22 cellular contexts compared by ENCODE assay signal in genomic region chr2:142938240-142938639, GRCh38.
DNase-seq lines count a peak whose midpoint lies in the region; FAIRE-seq and TF ChIP-seq lines count a peak whose summit lies in the region.
"Had no signal": no experiment of that assay in that cellular context is flagged by ENCODE, and none has a peak within 500 bp of the region (broad histone marks: within the 10 kb centered on the region; RNA-seq: fewer than 3 reads in every experiment).

No MANE protein-coding gene starts in this region.

- H3K9me3 ChIP-seq in A673 (ENCODE audit: low read depth, low read length, poor library complexity, severe bottlenecking) (no peaks in the 10 kb centered on the region), Caco-2 (no peaks in the 10 kb centered on the region)
- H3K9me3 ChIP-seq: BLaER1, MG63, Peyer's patch had no signal

- no peak for FAIRE-seq in urothelium cell line (lab: Jason Lieb, UNC)
- FAIRE-seq: A204.1, GM12892, GM18507 had no signal

- POLR2A ChIA-PET in A673 (lab: Charles Lee; ENCODE audit: low non-redundant PET) (interaction anchor here (0.6 kb wide), 1 partner anchor 1271 kb away, joined by 3 read pairs; no protein-coding TSS in a partner anchor), Caco-2 (lab: Charles Lee) (no interaction called here)

- no peaks in the 10 kb centered on the region for H3K36me3 Mint-ChIP-seq in Caco-2 (ENCODE audit: insufficient read depth, unreplicated experiment)
- H3K36me3 Mint-ChIP-seq: CD4-positive, alpha-beta memory T cell had no signal

- DNase-seq in A673 (ENCODE audit: low spot score) (peak; percentile 19), KBM-7 (peak; percentile 64), NOMO-1 treated with dmso at 0.1 percent for 144 hours (lab: John Stamatoyannopoulos, UW; ENCODE audit: unreplicated experiment) (peak; percentile 28), amniotic epithelial cell (ENCODE audit: low read depth) (peak; percentile 35), NCI-H187 treated with DMSO at 0.1 percent for 48 hours (lab: John Stamatoyannopoulos, UW) (no peak), Caco-2 (no peak), urothelium cell line (ENCODE audit: low spot score) (no peak), EL (no peak)
- DNase-seq: Calu3; CD4-positive, alpha-beta memory T cell; Karpas-422; MG63; NCI-H1105 treated with DMSO at 0.1 percent for 48 hours; NCI-H1694; NCI-H510A treated with DMSO at 0.1 percent for 48 hours; NCI-H774; Peyer's patch had no signal

- no peak overlapping the region for H3K4me3 Mint-ChIP-seq in Caco-2 (ENCODE audit: unreplicated experiment)
- H3K4me3 Mint-ChIP-seq: CD4-positive, alpha-beta memory T cell; GM23338 had no signal

- no peaks in the 10 kb centered on the region for H3K27me3 ChIP-seq in A673 (replicated peaks; ENCODE audit: insufficient read depth, low read depth, low read length, poor library complexity)
- H3K27me3 ChIP-seq in Caco-2 (replicated peaks; ENCODE audit: control insufficient read depth, insufficient read depth, low read length), result no peaks in the 10 kb centered on the region
- H3K27me3 ChIP-seq: BLaER1, MG63, Peyer's patch had no signal

- H3K27ac ChIP-seq in A673 (ENCODE audit: low read depth, low read length, poor library complexity, severe bottlenecking), result no peak overlapping the region
- H3K27ac ChIP-seq: BLaER1, Peyer's patch had no signal

- no peaks in the 10 kb centered on the region for H3K36me3 ChIP-seq in A673 (ENCODE audit: insufficient read depth, low read length, poor library complexity, severe bottlenecking)
- no peaks in the 10 kb centered on the region for H3K36me3 ChIP-seq in Caco-2 (ENCODE audit: control insufficient read depth, insufficient read depth, low read length)
- H3K36me3 ChIP-seq: BLaER1, MG63, Peyer's patch had no signal

- in situ Hi-C loops in KBM-7 (cut with MboI; ENCODE audit: low pct_unique_long_range_greater_than_20kb, low sequenced_read_pairs), result no loop called here

- peaks cover 12% of the 10 kb centered on the region for H3K9me3 Mint-ChIP-seq in Caco-2 (ENCODE audit: unreplicated experiment)
- H3K9me3 Mint-ChIP-seq: CD4-positive, alpha-beta memory T cell; GM23338 had no signal

- H3K4me1 Mint-ChIP-seq in Caco-2 (ENCODE audit: low read depth, unreplicated experiment), result peaks cover 9% of the 10 kb centered on the region

- no peak overlapping the region for H3K27ac Mint-ChIP-seq in Caco-2 (ENCODE audit: unreplicated experiment)
- H3K27ac Mint-ChIP-seq: CD4-positive, alpha-beta memory T cell; GM23338 had no signal

- intact Hi-C loops in A673 (cut with micrococcal nuclease; ENCODE audit: unreplicated experiment), result no loop called here
- intact Hi-C loops in Caco-2 (cut with micrococcal nuclease; ENCODE audit: unreplicated experiment), result no loop called here

- no peaks in the 10 kb centered on the region for H3K27me3 Mint-ChIP-seq in Caco-2 (ENCODE audit: insufficient read depth, unreplicated experiment)

- H3K4me1 ChIP-seq in A673 (ENCODE audit: insufficient read depth, low read length, poor library complexity, severe bottlenecking) (no peaks in the 10 kb centered on the region), Caco-2 (no peaks in the 10 kb centered on the region)
- H3K4me1 ChIP-seq: BLaER1, Peyer's patch had no signal

- CTCF ChIA-PET in A673 (lab: Charles Lee), result no interaction called here
- CTCF ChIA-PET in Caco-2 (lab: Charles Lee), result no interaction called here

- TF ChIP-seq CTCF in A673 (conservative IDR thresholded peaks at IDR 0.05; ENCODE audit: low read depth, low read length) (no peak), Caco-2 (IDR thresholded peaks at IDR 0.05; ENCODE audit: insufficient read depth in 1 of 2, low read depth in 1 of 2, low read length in 1 of 2, severe bottlenecking in 1 of 2, unreplicated experiment in 1 of 2) (no peak)

- H3K4me3 ChIP-seq in A673 (ENCODE audit: low read depth, low read length, poor library complexity, severe bottlenecking) (no peak overlapping the region), Caco-2 (ENCODE audit: low read depth, low read length) (no peak overlapping the region)
- H3K4me3 ChIP-seq: BLaER1, GM23338, MG63, Peyer's patch had no signal

- no TSS peak for BruUV-seq in A673 (replicated peaks; lab: Mats Ljungman, UMichigan)
- no TSS peak for BruUV-seq in Caco-2 (replicated peaks; lab: Mats Ljungman, UMichigan)

Comparison
In these comparisons a context has a peak if more than half of its experiments do, and no peak if none do; other contexts are left out.
1. DNase-seq: peak in A673 (single experiment), KBM-7 (single experiment), NOMO-1 treated with dmso at 0.1 percent for 144 hours (single experiment) and amniotic epithelial cell (single experiment); none in NCI-H187 treated with DMSO at 0.1 percent for 48 hours (single experiment), Caco-2 (0 of 2), urothelium cell line (single experiment) and EL (single experiment).